In the genomic region with DNA sequence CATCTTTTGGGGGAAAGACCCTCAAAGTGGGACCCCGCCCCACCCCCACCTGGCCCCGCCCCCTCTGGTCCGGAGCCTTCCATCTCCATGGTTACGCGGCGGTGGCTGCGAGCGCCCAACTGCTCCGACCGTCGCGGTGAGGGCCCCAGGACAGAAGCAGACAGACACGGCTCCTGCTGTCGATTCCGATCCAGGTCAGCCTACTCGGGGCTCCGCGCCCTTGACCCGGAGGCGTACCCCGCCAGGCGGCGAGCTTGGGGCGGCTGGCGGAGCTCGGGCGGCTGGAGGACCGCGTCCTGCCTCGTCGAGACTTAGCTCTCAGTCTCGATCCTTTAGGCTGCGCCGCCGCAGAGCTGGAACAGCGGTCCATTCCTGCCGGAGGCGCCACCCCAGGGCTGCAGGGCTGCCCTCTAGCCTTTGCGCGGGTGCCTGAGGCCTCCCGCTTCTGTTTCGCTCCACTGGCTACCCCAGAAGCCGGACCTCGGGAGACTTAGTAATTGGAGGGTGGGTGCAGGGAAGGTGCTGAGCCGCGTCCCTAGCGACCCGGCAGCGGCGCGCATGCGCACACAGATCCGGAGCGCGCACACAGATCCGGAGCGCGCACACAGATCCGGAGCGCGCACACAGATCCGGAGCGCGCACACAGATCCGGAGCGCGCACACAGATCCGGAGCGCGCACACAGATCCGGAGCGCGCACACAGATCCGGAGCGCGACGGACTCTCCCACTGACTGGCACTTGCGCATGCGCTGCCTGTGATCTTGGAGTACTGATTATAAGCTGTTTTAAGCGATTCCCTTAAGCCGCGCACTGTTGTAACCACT, we compare ENCODE assay signal across 8 cellular contexts. TPM values are rescaled to one million over a fixed set of nuclear protein-coding genes. Genes with fewer than 3 reads are reported as not detected.
DNase-seq lines count a peak whose midpoint lies in the region; ATAC-seq and TF ChIP-seq lines count a peak whose summit lies in the region.

A gene with protein sequence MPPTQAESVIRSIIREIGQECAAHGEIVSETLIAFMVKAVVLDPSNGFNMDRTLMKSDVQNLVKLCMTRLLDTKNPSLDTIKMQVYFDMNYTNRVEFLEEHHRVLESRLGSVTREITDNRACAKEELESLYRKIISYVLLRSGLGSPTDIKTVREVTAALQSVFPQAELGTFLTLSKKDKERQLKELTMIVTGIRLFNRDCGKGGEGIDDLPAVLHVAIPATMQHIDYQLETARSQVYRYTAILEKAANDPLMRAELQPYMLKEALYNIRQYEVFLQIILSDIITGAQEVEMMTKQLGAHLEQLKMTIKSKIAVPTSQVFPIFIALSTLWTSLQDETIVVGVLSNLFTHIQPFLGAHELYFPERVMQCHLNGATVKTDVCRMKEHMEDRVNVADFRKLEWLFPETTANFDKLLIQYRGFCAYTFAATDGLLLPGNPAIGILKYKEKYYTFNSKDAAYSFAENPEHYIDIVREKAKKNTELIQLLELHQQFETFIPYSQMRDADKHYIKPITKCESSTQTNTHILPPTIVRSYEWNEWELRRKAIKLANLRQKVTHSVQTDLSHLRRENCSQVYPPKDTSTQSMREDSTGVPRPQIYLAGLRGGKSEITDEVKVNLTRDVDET (plus strand): TSS at position 77 of the 825 bp plus-strand sequence. CDS start 1,868 bp downstream, outside the sequence.

- H3K27me3 ChIP-seq in PC-3 (ENCODE audit: low read length) (no peaks in the 10 kb centered on the region), esophagus muscularis mucosa (no peaks in the 10 kb centered on the region)

- no peak; the same call in 1 of the 2 replicates for TF ChIP-seq EP300 in Ishikawa (IDR thresholded peaks at IDR 0.05; ENCODE audit: borderline replicate concordance)
- TF ChIP-seq EP300 in esophagus muscularis mucosa (IDR thresholded peaks at IDR 0.05) = no peak

- H3K4me1 ChIP-seq in PC-3 (ENCODE audit: insufficient read depth, low read length) (peaks cover 6% of the 10 kb centered on the region; the same call in 1 of the 2 replicates), esophagus muscularis mucosa (peaks cover 4 to 11% (median 7%) of the 10 kb centered on the region in 4 donors)

- H3K9ac ChIP-seq in PC-3 (ENCODE audit: low read length) = peak within 1 kb of the TSS; percentile 36

- H3K4me3 ChIP-seq in PC-3 (ENCODE audit: low read length) = peak within 1 kb of the TSS; percentile 95
- peak within 1 kb of the TSS; percentile 72 to 89 (median 84) for H3K4me3 ChIP-seq in esophagus muscularis mucosa

- no peaks in the 10 kb centered on the region for H3K79me2 ChIP-seq in PC-3 (ENCODE audit: low read length)

- no peaks in the 10 kb centered on the region for H3K9me2 ChIP-seq in PC-3 (replicated peaks; ENCODE audit: low read length)

- no peak for TF ChIP-seq RAD21 in Ishikawa (IDR thresholded peaks at IDR 0.05; ENCODE audit: low read depth)

- no peaks in the 10 kb centered on the region for H4K20me1 ChIP-seq in PC-3 (ENCODE audit: low read length)

- intact Hi-C loops in PC-3 (cut with micrococcal nuclease) = loop anchor here (5.0 to 10.0 kb wide), 2 partner anchors 64 to 197 kb away; a partner anchor contains a TSS
- intact Hi-C loops in esophagus muscularis mucosa (cut with DNase I) = loop anchor here (5.0 kb wide), 2 partner anchors 64 to 179 kb away; a partner anchor contains a TSS

- H3K9me3 ChIP-seq in PC-3 (ENCODE audit: low read length) (no peaks in the 10 kb centered on the region), esophagus muscularis mucosa (no peaks in the 10 kb centered on the region)

- H3K36me3 ChIP-seq in PC-3 (ENCODE audit: low read depth, low read length) = no peaks in the 10 kb centered on the region
- H3K36me3 ChIP-seq in esophagus muscularis mucosa = no peaks in the 10 kb centered on the region

- TF ChIP-seq CTCF in PC-3 (conservative IDR thresholded peaks at IDR 0.05; ENCODE audit: low read depth, low read length) (no peak), esophagus muscularis mucosa (IDR thresholded peaks at IDR 0.05) (no peak)

- peak within 1 kb of the TSS; percentile 86 for H2AFZ ChIP-seq in PC-3 (ENCODE audit: low read length)

- H3F3A ChIP-seq in PC-3 (ENCODE audit: low read length, unreplicated experiment) = no peaks in the 10 kb centered on the region

- CTCF ChIA-PET in PC-3 (lab: Charles Lee) = interaction anchor here (0.8 kb wide), 1 partner anchor 15 kb away, joined by 3 read pairs; no protein-coding TSS in a partner anchor

- DNase-seq in DMS153 treated with DMSO at 0.1 percent for 48 hours (lab: John Stamatoyannopoulos, UW; ENCODE audit: unreplicated experiment) (peak; percentile 98), PC-3 (peak; percentile 71), esophagus muscularis mucosa (ENCODE audit: extremely low spot score) (no peak), myocyte (ENCODE audit: low read depth) (peak; percentile 88)
- peak; percentile 87 to 88 for DNase-seq in activated T-cell treated with anti-CD3 and anti-CD28 coated beads, Interleukin-2, amount 50 U/mL, for 48 hours
- DNase-seq in stimulated activated CD8-positive, alpha-beta memory T cell treated with anti-CD3 and anti-CD28 coated beads, Interleukin-7, amount 100 ng/mL, for 24 hours (ENCODE audit: low read depth) = peak; percentile 50

- POLR2A ChIA-PET in PC-3 (lab: Charles Lee; ENCODE audit: unreplicated experiment) = no interaction called here

- no TSS peak for BruUV-seq in PC-3 (replicated peaks; lab: Mats Ljungman, UMichigan)

- ATAC-seq in GM21619 (IDR thresholded peaks at IDR 0.05; ENCODE audit: unreplicated experiment) = peak; percentile 84
- peak; percentile 85 for ATAC-seq in PC-3

- no peak within 1 kb of the TSS for H3K27ac ChIP-seq in PC-3 (ENCODE audit: low read length)
- H3K27ac ChIP-seq in esophagus muscularis mucosa (replicated peaks in 1 of 4) = peak within 1 kb of the TSS; percentile 73 to 87 (median 82)

- H3K4me2 ChIP-seq in PC-3 (ENCODE audit: low read length) = peak within 1 kb of the TSS; percentile 86

- WGBS in esophagus muscularis mucosa = under 1% methylated on average over 68 of the region's 82 CpGs

- TF ChIP-seq POLR2A in esophagus muscularis mucosa (IDR thresholded peaks at IDR 0.05; ENCODE audit: low read depth) = no peak

TF ChIP-seq in Ishikawa, 13 proteins besides CTCF, POLR2A, EP300 and RAD21:
- TF ChIP-seq EGR1 (IDR thresholded peaks at IDR 0.05) = 0 out of 2 replicates have a peak, but pooled peaks have one; percentile 2
- TF ChIP-seq, protein P1, sequence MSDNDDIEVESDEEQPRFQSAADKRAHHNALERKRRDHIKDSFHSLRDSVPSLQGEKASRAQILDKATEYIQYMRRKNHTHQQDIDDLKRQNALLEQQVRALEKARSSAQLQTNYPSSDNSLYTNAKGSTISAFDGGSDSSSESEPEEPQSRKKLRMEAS (IDR thresholded peaks at IDR 0.05) = 0 out of 2 replicates have a peak, but pooled peaks have one; percentile 41
- no peak for TF ChIP-seq CREB1 (IDR thresholded peaks at IDR 0.05; ENCODE audit: low read depth)
TF ChIP-seq in Ishikawa: peak in this region for 2.

RNA-seq across cellular contexts. Expression of the gene that starts here (rescaled TPM):
- total RNA-seq in PC-3 (2014; rRNA removed) (0.07 TPM in 1 of 2 replicates, not detected in the other), esophagus muscularis mucosa (under 1 TPM in 2 of 4 donors, not detected in 2; 0.23 to 0.26 TPM), myocyte (not detected in 2 replicates)
- 0.26 TPM for polyA plus RNA-seq in myocyte (2012)

Comparison
In these comparisons a context has a peak if more than half of its experiments do, and no peak if none do; other contexts are left out.
1. Peak in DNase-seq, ATAC-seq, H3K4me3 ChIP-seq, H3K9ac ChIP-seq and H3K4me2 ChIP-seq in PC-3; RNA of the gene not detected or under 1 TPM.
2. Peak in DNase-seq in myocyte; RNA of the gene not detected or under 1 TPM.